12 cellular contexts compared by ENCODE assay signal in the genomic region with DNA sequence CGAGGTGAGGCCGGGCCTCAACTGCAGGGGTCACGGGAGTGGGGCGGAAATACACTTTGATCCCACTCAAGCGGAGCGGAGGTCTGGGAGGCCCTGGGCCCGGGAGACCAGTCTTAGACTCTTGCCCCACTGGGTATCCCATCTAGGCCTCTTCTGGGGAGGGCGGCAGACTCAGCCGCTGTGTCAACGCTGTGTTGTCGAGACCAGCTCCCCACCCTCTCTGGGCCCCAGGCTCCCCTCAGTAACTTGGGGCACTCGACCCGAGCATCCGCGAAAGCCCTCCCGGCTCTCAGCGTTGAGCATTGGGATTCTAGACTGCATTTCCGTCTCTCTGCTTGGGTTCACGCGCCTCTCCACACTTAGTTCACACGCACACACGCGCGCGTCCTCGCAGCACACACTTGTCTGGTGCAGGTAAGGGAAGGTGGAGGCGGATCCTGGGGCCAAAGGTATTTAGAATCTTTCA. TPM values are rescaled to one million over a fixed set of nuclear protein-coding genes. Genes with fewer than 3 reads are reported as not detected.
A peak's percentile ranks its signal among the peaks of the same experiment; 100 is the strongest.
DNase-seq lines count a peak whose midpoint lies in the region; ATAC-seq and TF ChIP-seq lines count a peak whose summit lies in the region.
"Had no signal": no experiment of that assay in that cellular context is flagged by ENCODE, and none has a peak within 500 bp of the region (broad histone marks: within the 10 kb centered on the region; RNA-seq: fewer than 3 reads in every experiment).

No MANE protein-coding gene starts in this region.

- H4K20me1 ChIP-seq in neural cell (ENCODE audit: insufficient read depth), result no peaks in the 10 kb centered on the region

- CTCF ChIA-PET in CD8-positive, alpha-beta T cell (lab: Charles Lee), result interaction anchor here (1.4 kb wide), 2 partner anchors 21 to 813 kb away, joined by 3 to 4 read pairs; no protein-coding TSS in a partner anchor

- peak overlapping the region; percentile 27 for H3K4me3 Mint-ChIP-seq in CD8-positive, alpha-beta T cell

- no peak overlapping the region for H2AFZ ChIP-seq in neural cell (ENCODE audit: low read depth, low read length)

- no peaks in the 10 kb centered on the region for H3K9me2 ChIP-seq in neural cell (ENCODE audit: insufficient read depth, low read length)

- H3K4me2 ChIP-seq in neural cell (ENCODE audit: low read length), result no peak overlapping the region

- H3K27ac ChIP-seq in CD8-positive, alpha-beta T cell (ENCODE audit: low read depth, low read length), result no peak overlapping the region
- H3K27ac ChIP-seq in HUES64 (ENCODE audit: low read depth, low read length) (no peak overlapping the region), duodenal mucosa (ENCODE audit: low read depth, low read length) (no peak overlapping the region), neural cell (ENCODE audit: low read length) (no peak overlapping the region)

- no peak for TF ChIP-seq CTCF in CD8-positive, alpha-beta T cell (IDR thresholded peaks at IDR 0.05)
- no peak for TF ChIP-seq CTCF in neural cell (IDR thresholded peaks at IDR 0.05; ENCODE audit: poor library complexity, severe bottlenecking)

- intact Hi-C loops in CD8-positive, alpha-beta T cell (cut with DNase I, micrococcal nuclease), result loop anchor here in 1 of 2 experiments (5.0 kb wide), 1 partner anchor 60 kb away; a partner anchor contains a TSS

- no peak for TF ChIP-seq RAD21 in neural cell (conservative IDR thresholded peaks at IDR 0.05)

- no peak overlapping the region for H3K9ac ChIP-seq in HUES64 (ENCODE audit: low read depth, low read length)
- H3K9ac ChIP-seq in duodenal mucosa (ENCODE audit: low read depth in 1 of 2, low read length in 2 of 2), result no peak overlapping the region
- H3K9ac ChIP-seq in neural cell (ENCODE audit: low read length), result no peak overlapping the region

- ATAC-seq in CD8-positive, alpha-beta T cell, result peak; percentile 12
- no peak for ATAC-seq in GM21825 (IDR thresholded peaks at IDR 0.05; ENCODE audit: unreplicated experiment)
- ATAC-seq: left cardiac atrium had no signal

- H3K9me3 Mint-ChIP-seq in CD8-positive, alpha-beta T cell, result peaks cover 4% of the 10 kb centered on the region

- peaks cover 71% of the 10 kb centered on the region for H3K27me3 Mint-ChIP-seq in CD8-positive, alpha-beta T cell (ENCODE audit: low read depth)

- H3K4me1 ChIP-seq in CD8-positive, alpha-beta T cell (ENCODE audit: insufficient read depth, low read length), result peaks cover 53% of the 10 kb centered on the region
- peaks cover 16% of the 10 kb centered on the region for H3K4me1 ChIP-seq in HUES64 (ENCODE audit: insufficient read depth, low read length)
- peaks cover 4 to 23% of the 10 kb centered on the region in 2 donors for H3K4me1 ChIP-seq in duodenal mucosa (ENCODE audit: control insufficient read depth in 1 of 2, insufficient read depth in 2 of 2, low read length in 2 of 2)

- no peak for DNase-seq in CD8-positive, alpha-beta T cell
- no peak for DNase-seq in foreskin melanocyte
- DNase-seq in midbrain (lab: John Stamatoyannopoulos, UW), result no peak
- DNase-seq in A172 (ENCODE audit: low spot score), result no peak
- DNase-seq: activated CD4-positive, alpha-beta T cell treated with anti-CD3 and anti-CD28 coated beads for 1 hour; left cardiac atrium; NCI-H510A had no signal

- TF ChIP-seq EP300 in neural cell (conservative IDR thresholded peaks at IDR 0.05; ENCODE audit: poor library complexity, severe bottlenecking), result no peak

- no peaks in the 10 kb centered on the region for H3K36me3 ChIP-seq in CD8-positive, alpha-beta T cell (ENCODE audit: insufficient read depth, low read length)
- H3K36me3 ChIP-seq in HUES64 (ENCODE audit: insufficient read depth, low read length), result no peaks in the 10 kb centered on the region
- H3K36me3 ChIP-seq in duodenal mucosa (ENCODE audit: control insufficient read depth in 1 of 2, insufficient read depth in 2 of 2, low read length in 2 of 2), result no peaks in the 10 kb centered on the region
- no peaks in the 10 kb centered on the region for H3K36me3 ChIP-seq in neural cell (ENCODE audit: insufficient read depth, low read length)

- H3K9me3 ChIP-seq in CD8-positive, alpha-beta T cell (ENCODE audit: low read length), result no peaks in the 10 kb centered on the region
- H3K9me3 ChIP-seq in HUES64 (ENCODE audit: insufficient read depth, low read depth, low read length), result no peaks in the 10 kb centered on the region
- H3K9me3 ChIP-seq in duodenal mucosa (ENCODE audit: control insufficient read depth in 1 of 2, low read length in 2 of 2), result no peaks in the 10 kb centered on the region
- peaks cover 7% of the 10 kb centered on the region for H3K9me3 ChIP-seq in neural cell (ENCODE audit: low read length)

- 59% methylated on average over 27 of the region's 27 CpGs for WGBS in HUES64

- H3K36me3 Mint-ChIP-seq in CD8-positive, alpha-beta T cell, result no peaks in the 10 kb centered on the region

- no peak overlapping the region for H3K4me3 ChIP-seq in CD8-positive, alpha-beta T cell (ENCODE audit: low read depth, low read length)
- H3K4me3 ChIP-seq in HUES64 (ENCODE audit: low read length) (peak overlapping the region; percentile 38), duodenal mucosa (ENCODE audit: low read depth in 1 of 2, low read length in 2 of 2) (peak overlapping the region; percentile 36 to 41), neural cell (ENCODE audit: low read length) (peak overlapping the region; percentile 64)

- no peaks in the 10 kb centered on the region for H3K79me2 ChIP-seq in neural cell (replicated peaks; ENCODE audit: insufficient read depth, low read length)

- POLR2A ChIA-PET in CD8-positive, alpha-beta T cell (lab: Charles Lee), result no interaction called here

- peaks cover 52% of the 10 kb centered on the region for H3K4me1 Mint-ChIP-seq in CD8-positive, alpha-beta T cell (ENCODE audit: low read depth)

- H3F3A ChIP-seq in neural cell (ENCODE audit: insufficient read depth, low read length, poor library complexity, severe bottlenecking), result no peaks in the 10 kb centered on the region

- H3K27ac Mint-ChIP-seq in CD8-positive, alpha-beta T cell, result no peak overlapping the region

- H3K27me3 ChIP-seq in CD8-positive, alpha-beta T cell (ENCODE audit: insufficient read depth, low read length), result peaks cover 88% of the 10 kb centered on the region
- H3K27me3 ChIP-seq in HUES64 (ENCODE audit: insufficient read depth, low read length), result peaks cover 97% of the 10 kb centered on the region
- peaks cover 87 to 91% of the 10 kb centered on the region in 2 donors for H3K27me3 ChIP-seq in duodenal mucosa (ENCODE audit: control insufficient read depth in 1 of 2, insufficient read depth in 2 of 2, low read length in 2 of 2)
- H3K27me3 ChIP-seq in neural cell (ENCODE audit: insufficient read depth, low read depth, low read length), result peaks cover 100% of the 10 kb centered on the region

TF ChIP-seq in neural cell, 6 proteins besides CTCF, POLR2A, EP300 and RAD21:
- TF ChIP-seq EZH2 (IDR thresholded peaks at IDR 0.05; ENCODE audit: borderline replicate concordance, insufficient read depth, low read length, poor library complexity, severe bottlenecking) (no peak), MXI1 (conservative IDR thresholded peaks at IDR 0.05; ENCODE audit: poor library complexity, severe bottlenecking) (peak; percentile 3), TAF1 (IDR thresholded peaks at IDR 0.05; ENCODE audit: low read depth) (no peak), SMC3 (conservative IDR thresholded peaks at IDR 0.05; ENCODE audit: poor library complexity) (no peak)
- TF ChIP-seq, protein P1, sequence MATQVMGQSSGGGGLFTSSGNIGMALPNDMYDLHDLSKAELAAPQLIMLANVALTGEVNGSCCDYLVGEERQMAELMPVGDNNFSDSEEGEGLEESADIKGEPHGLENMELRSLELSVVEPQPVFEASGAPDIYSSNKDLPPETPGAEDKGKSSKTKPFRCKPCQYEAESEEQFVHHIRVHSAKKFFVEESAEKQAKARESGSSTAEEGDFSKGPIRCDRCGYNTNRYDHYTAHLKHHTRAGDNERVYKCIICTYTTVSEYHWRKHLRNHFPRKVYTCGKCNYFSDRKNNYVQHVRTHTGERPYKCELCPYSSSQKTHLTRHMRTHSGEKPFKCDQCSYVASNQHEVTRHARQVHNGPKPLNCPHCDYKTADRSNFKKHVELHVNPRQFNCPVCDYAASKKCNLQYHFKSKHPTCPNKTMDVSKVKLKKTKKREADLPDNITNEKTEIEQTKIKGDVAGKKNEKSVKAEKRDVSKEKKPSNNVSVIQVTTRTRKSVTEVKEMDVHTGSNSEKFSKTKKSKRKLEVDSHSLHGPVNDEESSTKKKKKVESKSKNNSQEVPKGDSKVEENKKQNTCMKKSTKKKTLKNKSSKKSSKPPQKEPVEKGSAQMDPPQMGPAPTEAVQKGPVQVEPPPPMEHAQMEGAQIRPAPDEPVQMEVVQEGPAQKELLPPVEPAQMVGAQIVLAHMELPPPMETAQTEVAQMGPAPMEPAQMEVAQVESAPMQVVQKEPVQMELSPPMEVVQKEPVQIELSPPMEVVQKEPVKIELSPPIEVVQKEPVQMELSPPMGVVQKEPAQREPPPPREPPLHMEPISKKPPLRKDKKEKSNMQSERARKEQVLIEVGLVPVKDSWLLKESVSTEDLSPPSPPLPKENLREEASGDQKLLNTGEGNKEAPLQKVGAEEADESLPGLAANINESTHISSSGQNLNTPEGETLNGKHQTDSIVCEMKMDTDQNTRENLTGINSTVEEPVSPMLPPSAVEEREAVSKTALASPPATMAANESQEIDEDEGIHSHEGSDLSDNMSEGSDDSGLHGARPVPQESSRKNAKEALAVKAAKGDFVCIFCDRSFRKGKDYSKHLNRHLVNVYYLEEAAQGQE (IDR thresholded peaks at IDR 0.05; ENCODE audit: borderline replicate concordance), result no peak

RNA-seq across cellular contexts. Expression of a gene that starts 1.7 kb away (rescaled TPM):
- total RNA-seq in CD8-positive, alpha-beta T cell, result not detected
- 1.6 TPM for polyA plus RNA-seq in HUES64 (2013, experiment 1 of 2)
- polyA plus RNA-seq in HUES64 (2013, experiment 2 of 2), result 1.9 TPM
- not detected in 2 replicates for polyA plus RNA-seq in neural cell
- polyA minus RNA-seq in neural cell, result not detected in 2 replicates
- 0.03 and 0.55 TPM in 2 replicates for total RNA-seq in A172 (2014; rRNA removed; shearing (Covaris generic))
- total RNA-seq: left cardiac atrium, sciatic nerve had no signal

RNA-seq across cellular contexts. Expression of a gene that starts 58.5 kb away (rescaled TPM):
- 1 to 10 TPM; 4.2 to 4.6 TPM for total RNA-seq in CD8-positive, alpha-beta T cell
- polyA plus RNA-seq in HUES64 (2013, experiment 1 of 2), result 21.0 TPM
- 24.9 TPM for polyA plus RNA-seq in HUES64 (2013, experiment 2 of 2)
- polyA plus RNA-seq in neural cell, result 60.5 and 60.7 TPM in 2 replicates
- 42.4 and 44.7 TPM in 2 replicates for polyA minus RNA-seq in neural cell
- 26.5 and 34.8 TPM in 2 replicates for total RNA-seq in A172 (2014; rRNA removed; shearing (Covaris generic))
